24 cellular contexts compared by ENCODE assay signal in genomic region chr4:118845552-118846065, GRCh38.
"Had no signal": no experiment of that assay in that cellular context is flagged by ENCODE, and none has a peak within 500 bp of the region (broad histone marks: within the 10 kb centered on the region; RNA-seq: fewer than 3 reads in every experiment).

No MANE protein-coding gene starts in this region.

- H3K9me3 ChIP-seq: esophagus muscularis mucosa, gastrocnemius medialis, tibial artery had no signal

- H3K4me1 ChIP-seq: gastrocnemius medialis, parathyroid adenoma, tibial artery had no signal

- H3K9me3 Mint-ChIP-seq: activated naive CD8-positive, alpha-beta T cell treated with anti-CD3 and anti-CD28 coated beads, Interleukin-2, amount 50 U/mL, for 24 hours; stimulated activated naive CD8-positive, alpha-beta T cell treated with anti-CD3 and anti-CD28 coated beads, Interleukin-15, Interleukin-2, amounts not matched to agents 100 ng/mL and 50 ng/mL, for 24 hours had no signal

- ATAC-seq: activated CD8-positive, alpha-beta memory T cell treated with anti-CD3 and anti-CD28 coated beads, Interleukin-2, amount 10 ng/mL, durations not matched to agents 7 days and 5 days; activated CD8-positive, alpha-beta T cell treated with anti-CD3 and anti-CD28 coated beads for 36 hours; activated naive CD8-positive, alpha-beta T cell treated with anti-CD3 and anti-CD28 coated beads, Interleukin-2, amount 50 U/mL, for 24 hours; gastrocnemius medialis; left cardiac atrium; right cardiac atrium had no signal

- H3K27ac Mint-ChIP-seq: activated CD4-positive, alpha-beta T cell treated with anti-CD3 and anti-CD28 coated beads, Interleukin-2, amount 10 ng/mL, durations not matched to agents 7 days and 5 days; activated CD8-positive, alpha-beta memory T cell treated with anti-CD3 and anti-CD28 coated beads, Interleukin-2, amount 10 ng/mL, durations not matched to agents 7 days and 5 days; activated CD8-positive, alpha-beta T cell treated with anti-CD3 and anti-CD28 coated beads for 36 hours; activated naive CD8-positive, alpha-beta T cell treated with anti-CD3 and anti-CD28 coated beads, Interleukin-2, amount 50 U/mL, for 24 hours; stimulated activated naive CD8-positive, alpha-beta T cell treated with anti-CD3 and anti-CD28 coated beads, Interleukin-15, Interleukin-2, amounts not matched to agents 100 ng/mL and 50 ng/mL, for 24 hours had no signal

- H3K27me3 ChIP-seq: esophagus muscularis mucosa, gastrocnemius medialis, tibial artery had no signal

- H3K36me3 ChIP-seq: esophagus muscularis mucosa, gastrocnemius medialis, tibial artery, WERI-Rb-1 had no signal

- H3K4me3 Mint-ChIP-seq: activated CD4-positive, alpha-beta T cell treated with anti-CD3 and anti-CD28 coated beads, Interleukin-2, amount 10 ng/mL, durations not matched to agents 7 days and 5 days; activated CD8-positive, alpha-beta memory T cell treated with anti-CD3 and anti-CD28 coated beads, Interleukin-2, amount 10 ng/mL, durations not matched to agents 7 days and 5 days; activated CD8-positive, alpha-beta T cell treated with anti-CD3 and anti-CD28 coated beads for 36 hours; activated naive CD8-positive, alpha-beta T cell treated with anti-CD3 and anti-CD28 coated beads, Interleukin-2, amount 50 U/mL, for 24 hours; stimulated activated naive CD8-positive, alpha-beta T cell treated with anti-CD3 and anti-CD28 coated beads, Interleukin-15, Interleukin-2, amounts not matched to agents 100 ng/mL and 50 ng/mL, for 24 hours had no signal

- DNase-seq: activated CD4-positive, alpha-beta T cell treated with anti-CD3 and anti-CD28 coated beads, Interleukin-2, amount 10 ng/mL, durations not matched to agents 7 days and 5 days; activated CD4-positive, CD25-positive, alpha-beta regulatory T cell treated with anti-CD3 and anti-CD28 coated beads, Interleukin-2, amount 50 U/mL, for 72 hours; activated CD8-positive, alpha-beta memory T cell treated with anti-CD3 and anti-CD28 coated beads, Interleukin-2, amount 10 ng/mL, durations not matched to agents 7 days and 5 days; activated CD8-positive, alpha-beta T cell treated with anti-CD3 and anti-CD28 coated beads for 36 hours; activated effector memory CD4-positive, alpha-beta T cell treated with anti-CD3 and anti-CD28 coated beads, Interleukin-2, amount 50 U/mL, for 16 hours; activated naive CD4-positive, alpha-beta T cell treated with anti-CD3 and anti-CD28 coated beads, Interleukin-2, amount 50 U/mL, for 16 hours; activated naive CD8-positive, alpha-beta T cell treated with anti-CD3 and anti-CD28 coated beads, Interleukin-2, amount 50 U/mL, for 24 hours; activated T-cell treated with anti-CD3 and anti-CD28 coated beads for 4 hours; cerebellar nuclear complex; gastrocnemius medialis; head of caudate nucleus; islet precursor cell; left cardiac atrium; mesenchymal stem cell; nucleus accumbens; right cardiac atrium; stimulated activated CD4-positive, alpha-beta T cell treated with anti-CD3 and anti-CD28 coated beads, Interleukin-12 subunit alpha, Interleukin-12 subunit beta, amount 100 ng/mL, for 4 hours; stimulated activated CD4-positive, alpha-beta T cell treated with anti-CD3 and anti-CD28 coated beads, Interleukin-4, amount 100 ng/mL, for 4 hours; tibial artery; WERI-Rb-1 had no signal

- H3K27ac ChIP-seq: coronary artery, esophagus muscularis mucosa, gastrocnemius medialis, parathyroid adenoma, tibial artery, WERI-Rb-1 had no signal

- H3K4me3 ChIP-seq: coronary artery, esophagus muscularis mucosa, gastrocnemius medialis, tibial artery had no signal
